8 cellular contexts compared by ENCODE assay signal in the genomic region with DNA sequence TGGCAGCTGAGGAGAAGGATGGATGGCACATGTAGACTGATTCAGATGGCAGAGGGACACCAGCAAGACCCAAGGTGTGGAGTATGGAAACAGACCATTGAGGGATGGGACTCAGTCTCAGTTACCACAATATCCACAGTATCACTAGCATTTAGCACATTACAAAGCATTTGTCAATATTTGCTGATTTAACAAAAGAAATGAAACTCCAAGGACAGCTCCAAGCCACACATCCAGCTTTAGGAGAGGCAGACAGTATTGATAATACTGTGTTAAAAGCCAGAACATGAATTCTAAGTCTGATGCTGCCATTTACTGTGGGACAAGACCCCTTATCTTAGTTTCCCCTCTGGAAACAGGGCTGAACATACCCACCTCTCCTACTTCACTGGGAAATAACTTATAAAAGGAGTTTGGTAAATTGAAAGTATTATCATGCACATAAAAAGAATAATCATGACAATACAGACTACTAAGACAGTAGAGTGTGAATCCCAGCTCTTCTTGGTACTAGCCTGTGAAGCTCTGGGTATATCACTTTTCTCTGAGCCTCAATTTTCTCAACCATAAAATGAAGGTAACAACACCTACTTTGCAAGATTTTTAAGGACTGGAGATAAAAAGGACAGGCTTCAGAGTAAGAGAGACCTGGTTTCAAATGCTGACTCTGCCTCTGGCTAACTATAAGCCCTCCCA. TPM values are rescaled to one million over a fixed set of nuclear protein-coding genes. Genes with fewer than 3 reads are reported as not detected.
DNase-seq lines count a peak whose midpoint lies in the region; ATAC-seq and TF ChIP-seq lines count a peak whose summit lies in the region.

No MANE protein-coding gene starts in this region.

- no peak overlapping the region for H3K4me3 ChIP-seq in right lobe of liver
- no peak overlapping the region for H3K4me3 ChIP-seq in thyroid gland (replicated peaks in 1 of 3)

- H3K36me3 ChIP-seq in right lobe of liver, result peaks cover 0 to 8% (median 2%) of the 10 kb centered on the region in 4 donors
- H3K36me3 ChIP-seq in thyroid gland, result peaks cover 8 to 9% of the 10 kb centered on the region in 2 donors

- no peaks in the 10 kb centered on the region for H3K9me3 Mint-ChIP-seq in activated CD4-positive, alpha-beta T cell treated with anti-CD3 and anti-CD28 coated beads, Interleukin-2, amount 10 ng/mL, durations not matched to agents 24 days and 14 days
- H3K9me3 Mint-ChIP-seq in activated T-helper 2 cell treated with anti-CD3 and anti-CD28 coated beads, Interferon-gamma antibody, Interleukin-2, Interleukin-4, amounts not matched to agents 10 μg/mL and 5 μg/mL and 100 μg/mL, durations not matched to agents 14 hours and 24 hours and 36 hours, result no peaks in the 10 kb centered on the region

- H3K27ac ChIP-seq in right lobe of liver (peak overlapping the region; percentile 49 to 88 (median 82)), thyroid gland (peak overlapping the region; percentile 98 to 100 (median 99))

- H3K9me3 ChIP-seq in right lobe of liver (no peaks in the 10 kb centered on the region), thyroid gland (no peaks in the 10 kb centered on the region)

- peak overlapping the region; percentile 62 for H3K4me3 Mint-ChIP-seq in activated CD4-positive, alpha-beta T cell treated with anti-CD3 and anti-CD28 coated beads, Interleukin-2, amount 10 ng/mL, durations not matched to agents 24 days and 14 days
- no peak overlapping the region for H3K4me3 Mint-ChIP-seq in activated T-helper 2 cell treated with anti-CD3 and anti-CD28 coated beads, Interferon-gamma antibody, Interleukin-2, Interleukin-4, amounts not matched to agents 10 μg/mL and 5 μg/mL and 100 μg/mL, durations not matched to agents 14 hours and 24 hours and 36 hours (ENCODE audit: low read depth)

- DNase-seq in activated CD4-positive, alpha-beta T cell treated with anti-CD3 and anti-CD28 coated beads, Interleukin-2, amount 10 ng/mL, durations not matched to agents 24 days and 14 days, result no peak
- no peak for DNase-seq in activated CD4-positive, alpha-beta T cell treated with anti-CD3 and anti-CD28 coated beads, Interleukin-2, amount 50 U/mL, for 48 hours
- no peak for DNase-seq in activated T-helper 2 cell treated with anti-CD3 and anti-CD28 coated beads, Interferon-gamma antibody, Interleukin-2, Interleukin-4, amounts not matched to agents 10 μg/mL and 5 μg/mL and 100 μg/mL, durations not matched to agents 14 hours and 24 hours and 36 hours (ENCODE audit: low spot score)
- DNase-seq in right lobe of liver (no peak), thyroid gland (no peak)

- TF ChIP-seq POLR2A in right lobe of liver (IDR thresholded peaks at IDR 0.05) (no peak), thyroid gland (IDR thresholded peaks at IDR 0.05) (peak in 1 of 2 donors; percentile 56)

- no peak for TF ChIP-seq CTCF in right lobe of liver (IDR thresholded peaks at IDR 0.05)
- TF ChIP-seq CTCF in thyroid gland (IDR thresholded peaks at IDR 0.05), result no peak

- peaks cover 89% of the 10 kb centered on the region for H3K36me3 Mint-ChIP-seq in activated CD4-positive, alpha-beta T cell treated with anti-CD3 and anti-CD28 coated beads, Interleukin-2, amount 10 ng/mL, durations not matched to agents 24 days and 14 days (ENCODE audit: low read depth)
- H3K36me3 Mint-ChIP-seq in activated T-helper 2 cell treated with anti-CD3 and anti-CD28 coated beads, Interferon-gamma antibody, Interleukin-2, Interleukin-4, amounts not matched to agents 10 μg/mL and 5 μg/mL and 100 μg/mL, durations not matched to agents 14 hours and 24 hours and 36 hours (ENCODE audit: low read depth), result peaks cover 98% of the 10 kb centered on the region

- ATAC-seq in right lobe of liver, result peak in 2 of 4 donors; percentile 8 to 31
- no peak for ATAC-seq in GM21390 (IDR thresholded peaks at IDR 0.05; ENCODE audit: unreplicated experiment)
- ATAC-seq in HG02623 (IDR thresholded peaks at IDR 0.05; ENCODE audit: unreplicated experiment), result no peak
- no peak for ATAC-seq in HG03469 (IDR thresholded peaks at IDR 0.05; ENCODE audit: unreplicated experiment)

- peak overlapping the region; percentile 78 for H3K27ac Mint-ChIP-seq in activated CD4-positive, alpha-beta T cell treated with anti-CD3 and anti-CD28 coated beads, Interleukin-2, amount 10 ng/mL, durations not matched to agents 24 days and 14 days
- peak overlapping the region; percentile 5 for H3K27ac Mint-ChIP-seq in activated T-helper 2 cell treated with anti-CD3 and anti-CD28 coated beads, Interferon-gamma antibody, Interleukin-2, Interleukin-4, amounts not matched to agents 10 μg/mL and 5 μg/mL and 100 μg/mL, durations not matched to agents 14 hours and 24 hours and 36 hours

- H3K4me1 ChIP-seq in right lobe of liver, result peaks cover 0 to 66% (median 35%) of the 10 kb centered on the region in 4 donors
- peaks cover 75 to 90% of the 10 kb centered on the region in 2 donors for H3K4me1 ChIP-seq in thyroid gland

- H3K27me3 ChIP-seq in right lobe of liver (no peaks in the 10 kb centered on the region), thyroid gland (no peaks in the 10 kb centered on the region)

- no peaks in the 10 kb centered on the region for H3K27me3 Mint-ChIP-seq in activated CD4-positive, alpha-beta T cell treated with anti-CD3 and anti-CD28 coated beads, Interleukin-2, amount 10 ng/mL, durations not matched to agents 24 days and 14 days
- H3K27me3 Mint-ChIP-seq in activated T-helper 2 cell treated with anti-CD3 and anti-CD28 coated beads, Interferon-gamma antibody, Interleukin-2, Interleukin-4, amounts not matched to agents 10 μg/mL and 5 μg/mL and 100 μg/mL, durations not matched to agents 14 hours and 24 hours and 36 hours (ENCODE audit: low read depth), result no peaks in the 10 kb centered on the region

- H3K4me1 Mint-ChIP-seq in activated CD4-positive, alpha-beta T cell treated with anti-CD3 and anti-CD28 coated beads, Interleukin-2, amount 10 ng/mL, durations not matched to agents 24 days and 14 days, result peaks cover 74% of the 10 kb centered on the region
- peaks cover 71% of the 10 kb centered on the region for H3K4me1 Mint-ChIP-seq in activated T-helper 2 cell treated with anti-CD3 and anti-CD28 coated beads, Interferon-gamma antibody, Interleukin-2, Interleukin-4, amounts not matched to agents 10 μg/mL and 5 μg/mL and 100 μg/mL, durations not matched to agents 14 hours and 24 hours and 36 hours (ENCODE audit: low read depth)

- intact Hi-C loops in activated CD4-positive, alpha-beta T cell treated with anti-CD3 and anti-CD28 coated beads, Interleukin-2, amount 10 ng/mL, durations not matched to agents 24 days and 14 days (cut with micrococcal nuclease), result no loop called here
- intact Hi-C loops in activated T-helper 2 cell treated with anti-CD3 and anti-CD28 coated beads, Interferon-gamma antibody, Interleukin-2, Interleukin-4, amounts not matched to agents 10 μg/mL and 5 μg/mL and 100 μg/mL, durations not matched to agents 14 hours and 24 hours and 36 hours (cut with micrococcal nuclease), result no loop called here
- intact Hi-C loops in right lobe of liver (cut with DNase I) (no loop called here), thyroid gland (cut with DNase I) (no loop called here)

RNA-seq across cellular contexts. Expression of a gene that starts 11.1 kb away (rescaled TPM):
- 379 and 381 TPM in 2 replicates for total RNA-seq in activated CD4-positive, alpha-beta T cell treated with anti-CD3 and anti-CD28 coated beads, Interleukin-2, amount 10 ng/mL, durations not matched to agents 24 days and 14 days
- total RNA-seq in activated T-helper 2 cell treated with anti-CD3 and anti-CD28 coated beads, Interferon-gamma antibody, Interleukin-2, Interleukin-4, amounts not matched to agents 10 μg/mL and 5 μg/mL and 100 μg/mL, durations not matched to agents 14 hours and 24 hours and 36 hours, result 313 and 326 TPM in 2 replicates
- 10 to 100 TPM; 30.5 to 96.1 (median 63.4) TPM for total RNA-seq in right lobe of liver
- total RNA-seq in thyroid gland, result 100 to 1,000 TPM; 110 to 154 (median 125) TPM

RNA-seq across cellular contexts. Expression of a gene that starts 27.5 kb away (rescaled TPM):
- total RNA-seq in activated CD4-positive, alpha-beta T cell treated with anti-CD3 and anti-CD28 coated beads, Interleukin-2, amount 10 ng/mL, durations not matched to agents 24 days and 14 days, result 60.1 and 61.3 TPM in 2 replicates
- 82.8 and 83.0 TPM in 2 replicates for total RNA-seq in activated T-helper 2 cell treated with anti-CD3 and anti-CD28 coated beads, Interferon-gamma antibody, Interleukin-2, Interleukin-4, amounts not matched to agents 10 μg/mL and 5 μg/mL and 100 μg/mL, durations not matched to agents 14 hours and 24 hours and 36 hours
- total RNA-seq in right lobe of liver (1 to 10 TPM in 5 of 6 experiments, under 1 TPM in 1; 0.56 to 8.3 (median 2.8) TPM), thyroid gland (1 to 10 TPM in 2 of 4 donors, under 1 TPM in 2; 0.39 to 2.0 (median 0.82) TPM)
